In genomic region chr2:80591233-80591632, GRCh38 we compare ENCODE assay signal across 25 cellular contexts.
"Had no signal": no experiment of that assay in that cellular context is flagged by ENCODE, and none has a peak within 500 bp of the region (broad histone marks: within the 10 kb centered on the region; RNA-seq: fewer than 3 reads in every experiment).

No MANE protein-coding gene starts in this region.

- H3K4me2 ChIP-seq: hepatocyte, neural progenitor cell had no signal

- DNase-seq: effector CD4-positive, alpha-beta T cell; endodermal cell; erythroblast; foreskin keratinocyte; head of caudate nucleus; kidney; left cardiac atrium; left ventricle myocardium inferior; lower lobe of right lung; midbrain; nucleus accumbens; ovary; sigmoid colon; stimulated activated CD4-positive, alpha-beta T cell treated with anti-CD3 and anti-CD28 coated beads, Interleukin-2, amount 100 ng/mL, for 24 hours; stimulated activated CD4-positive, alpha-beta T cell treated with anti-CD3 and anti-CD28 coated beads, Interleukin-4, amount 100 ng/mL, for 4 hours; stimulated activated naive B cell treated with anti-CD40 and anti-IgM and Interleukin-4, amounts not matched to agents 10 μg/mL and 1 μg/mL and 100 μg/mL, for 72 hours; stimulated activated naive CD8-positive, alpha-beta T cell treated with anti-CD3 and anti-CD28 coated beads, Interleukin-15, amount 100 ng/mL, for 72 hours; testis had no signal

- H3K4me3 ChIP-seq: hepatocyte, left ventricle myocardium inferior, lower lobe of right lung, neural progenitor cell, ovary, right atrium auricular region, sigmoid colon, skin epidermis, testis, tibial nerve had no signal

- FAIRE-seq: endothelial cell of umbilical vein, kidney had no signal

- H3K79me2 ChIP-seq: hepatocyte had no signal

- H3K9me3 ChIP-seq: ovary, sigmoid colon, testis had no signal

- H2AFZ ChIP-seq: hepatocyte, neural progenitor cell had no signal

- H3K4me1 ChIP-seq: foreskin keratinocyte, left ventricle myocardium inferior, lower lobe of right lung, neural progenitor cell, right atrium auricular region, sigmoid colon, testis, tibial nerve had no signal

- H3K9ac ChIP-seq: neural progenitor cell had no signal

- H3K36me3 ChIP-seq: left ventricle myocardium inferior, lower lobe of right lung, neural progenitor cell, ovary, right atrium auricular region, sigmoid colon had no signal

- ATAC-seq: foreskin keratinocyte; left cardiac atrium; lower lobe of right lung; natural killer cell treated with Interleukin-12 subunit alpha and Interleukin-12 subunit beta and Interleukin-15 and Interleukin-18, amount 100 ng/mL, for 72 hours; stimulated activated naive B cell treated with anti-CD40 and anti-IgM and Interleukin-4, amounts not matched to agents 10 μg/mL and 1 μg/mL and 100 μg/mL, for 72 hours; stimulated activated naive CD8-positive, alpha-beta T cell treated with anti-CD3 and anti-CD28 coated beads, Interleukin-15, amount 100 ng/mL, for 72 hours had no signal

- H3K27ac ChIP-seq: foreskin keratinocyte, hepatocyte, left ventricle myocardium inferior, lower lobe of right lung, neural progenitor cell, ovary, right atrium auricular region, sigmoid colon, skin epidermis, testis, tibial nerve had no signal

- H3K27me3 ChIP-seq: foreskin keratinocyte, hepatocyte, neural progenitor cell, ovary, right atrium auricular region, sigmoid colon, testis, tibial nerve had no signal
